In genomic region chr10:4770766-4771553, GRCh38 we compare ENCODE assay signal across 8 cellular contexts. TPM values are rescaled to one million over a fixed set of nuclear protein-coding genes. Genes with fewer than 3 reads are reported as not detected.
A peak's percentile ranks its signal among the peaks of the same experiment; 100 is the strongest.
DNase-seq lines count a peak whose midpoint lies in the region; ATAC-seq and TF ChIP-seq lines count a peak whose summit lies in the region.

No MANE protein-coding gene starts in this region.

- peak overlapping the region; percentile 100 for H2BK5ac ChIP-seq in IMR-90 (ENCODE audit: low read depth, low read length, poor library complexity, severe bottlenecking)

- H3K4me3 ChIP-seq in ACC112 (ENCODE audit: low read depth, low read length), result peak overlapping the region; percentile 56
- H3K4me3 ChIP-seq in IMR-90 (ENCODE audit: insufficient read depth, low read depth, low read length), result no peak overlapping the region
- no peak overlapping the region for H3K4me3 ChIP-seq in adrenal gland
- no peak overlapping the region for H3K4me3 ChIP-seq in transverse colon

- H3K18ac ChIP-seq in IMR-90 (ENCODE audit: low read depth, low read length), result peak overlapping the region; percentile 97; the same call in 1 of the 2 replicates

- no peak for TF ChIP-seq EP300 in transverse colon (IDR thresholded peaks at IDR 0.05; ENCODE audit: low read depth)

- H3K79me2 ChIP-seq in ACC112 (ENCODE audit: control insufficient read depth, insufficient read depth, low read length, unreplicated experiment), result no peaks in the 10 kb centered on the region

- H3K56ac ChIP-seq in IMR-90 (ENCODE audit: extremely low read depth, insufficient read depth, low read length), result peak overlapping the region; percentile 99

- TF ChIP-seq RAD21 in IMR-90 (IDR thresholded peaks at IDR 0.05; ENCODE audit: low read length), result peak; percentile 47

- no peaks in the 10 kb centered on the region for H3K27me3 ChIP-seq in ACC112 (ENCODE audit: insufficient read depth, low read length)
- no peaks in the 10 kb centered on the region for H3K27me3 ChIP-seq in IMR-90 (ENCODE audit: control insufficient read depth, insufficient read depth, low read length)
- no peaks in the 10 kb centered on the region for H3K27me3 ChIP-seq in adrenal gland
- no peaks in the 10 kb centered on the region for H3K27me3 ChIP-seq in transverse colon

- dilution Hi-C loops in IMR-90 (cut with HindIII; ENCODE audit: low sequenced_read_pairs, unreplicated experiment), result no loop called here

- peak overlapping the region; percentile 82 for H3K4me2 ChIP-seq in IMR-90 (ENCODE audit: low read depth, low read length)

- H2BK15ac ChIP-seq in IMR-90 (ENCODE audit: low read depth, low read length), result peak overlapping the region; percentile 71; the same call in 2 of the 3 replicates

- CTCF ChIA-PET in IMR-90 (lab: Yijun Ruan, JAX), result interaction anchor here (0.6 to 1.3 kb wide), 3 partner anchors 23 to 1578 kb away, joined by 3 to 4 read pairs (median 3); no protein-coding TSS in a partner anchor

- peak overlapping the region; percentile 99; the same call in 1 of the 2 replicates for H2BK20ac ChIP-seq in IMR-90 (ENCODE audit: low read depth, low read length)

- intact Hi-C loops in IMR-90 (cut with micrococcal nuclease) (loop anchor here (2.0 to 5.0 kb wide), 3 partner anchors 38 to 1319 kb away; no protein-coding TSS in a partner anchor), adrenal gland (cut with DNase I) (no loop called here), transverse colon (cut with DNase I; ENCODE audit: low total_unique reads) (loop anchor here (2.0 to 10.0 kb wide), 2 partner anchors 988 to 1536 kb away; no protein-coding TSS in a partner anchor)

- peaks cover 3 to 24% of the 10 kb centered on the region in 2 experiments; a peak in 3 of 4 replicates for H3K79me1 ChIP-seq in IMR-90 (ENCODE audit: low read depth in 1 of 2, low read length in 2 of 2)

- peak overlapping the region; percentile 93 to 95 for H4K8ac ChIP-seq in IMR-90 (ENCODE audit: low read depth in 2 of 2, low read length in 2 of 2)

- H3K27ac ChIP-seq in ACC112 (ENCODE audit: low read depth, low read length), result peak overlapping the region; percentile 99
- peak overlapping the region; percentile 60 for H3K27ac ChIP-seq in IMR-90 (ENCODE audit: insufficient read depth, low read length)
- peak overlapping the region in 3 of 5 donors; percentile 13 to 64 (median 21) for H3K27ac ChIP-seq in adrenal gland
- peak overlapping the region; percentile 13 to 53 (median 44) for H3K27ac ChIP-seq in transverse colon

- H2AK5ac ChIP-seq in IMR-90 (ENCODE audit: low read depth, low read length), result peak overlapping the region; percentile 65; the same call in 1 of the 2 replicates

- ATAC-seq in IMR-90 (ENCODE audit: low read depth), result peak; percentile 82
- ATAC-seq in HG02571 (IDR thresholded peaks at IDR 0.05; ENCODE audit: unreplicated experiment), result no peak

- POLR2A ChIA-PET in IMR-90 (lab: Charles Lee; ENCODE audit: unreplicated experiment), result interaction anchor here (0.6 to 1.0 kb wide), 2 partner anchors 317 to 986 kb away, joined by 3 to 5 read pairs; partner anchors contain the start of gene KLF6

- H3K4me1 ChIP-seq in ACC112 (ENCODE audit: control insufficient read depth, insufficient read depth, low read length, unreplicated experiment) (peaks cover 57% of the 10 kb centered on the region), IMR-90 (ENCODE audit: control insufficient read depth, insufficient read depth, low read length) (peaks cover 15% of the 10 kb centered on the region), adrenal gland (replicated peaks in 1 of 2) (peaks cover 0 to 5% of the 10 kb centered on the region in 2 donors), transverse colon (peaks cover 0 to 19% (median 7%) of the 10 kb centered on the region in 4 donors)

- H3K14ac ChIP-seq in IMR-90 (replicated peaks; ENCODE audit: low read depth, low read length), result peak overlapping the region; percentile 96

- H4K20me1 ChIP-seq in IMR-90 (ENCODE audit: insufficient read depth, low read length), result no peaks in the 10 kb centered on the region

- no peaks in the 10 kb centered on the region for H3K9me3 ChIP-seq in IMR-90 (ENCODE audit: control insufficient read depth, insufficient read depth, low read length)
- H3K9me3 ChIP-seq in adrenal gland (replicated peaks in 1 of 3), result no peaks in the 10 kb centered on the region
- H3K9me3 ChIP-seq in transverse colon, result no peaks in the 10 kb centered on the region

- H4K5ac ChIP-seq in IMR-90 (ENCODE audit: low read depth, low read length), result peak overlapping the region; percentile 87; the same call in 1 of the 2 replicates

- DNase-seq in IMR-90 (peak; percentile 98), adrenal gland (no peak), inferior parietal cortex (ENCODE audit: extremely low spot score) (peak; percentile 23), transverse colon (no peak), ecto neural progenitor cell (ENCODE audit: low spot score) (no peak)
- no peak for DNase-seq in stimulated activated CD4-positive, alpha-beta T cell treated with anti-CD3 and anti-CD28 coated beads, Interleukin-12 subunit alpha, Interleukin-12 subunit beta, amount 100 ng/mL, for 4 hours

- no peak overlapping the region for H2AK9ac ChIP-seq in IMR-90 (replicated peaks; ENCODE audit: low read depth, low read length, poor library complexity)

- no TSS peak for BruUV-seq in IMR-90 (replicated peaks; lab: Mats Ljungman, UMichigan)

- H4K91ac ChIP-seq in IMR-90 (ENCODE audit: insufficient read depth, low read depth, low read length), result peak overlapping the region; percentile 85

- peak overlapping the region; percentile 96; the same call in 1 of the 2 replicates for H3K4ac ChIP-seq in IMR-90 (ENCODE audit: low read depth, low read length)

- H2BK120ac ChIP-seq in IMR-90 (ENCODE audit: low read depth, low read length), result peak overlapping the region; percentile 99

- peaks cover 4% of the 10 kb centered on the region for H3K9me1 ChIP-seq in IMR-90 (ENCODE audit: insufficient read depth, low read length)

- peak; percentile 42 for TF ChIP-seq CTCF in IMR-90 (conservative IDR thresholded peaks at IDR 0.05; ENCODE audit: low read depth, low read length)
- peak in 5 of 6 experiments; percentile 18 to 49 (median 32) for TF ChIP-seq CTCF in adrenal gland (IDR thresholded peaks at IDR 0.05)
- peak; percentile 33 to 53 (median 36) for TF ChIP-seq CTCF in transverse colon (IDR thresholded peaks at IDR 0.05)

- no peak overlapping the region for H2AFZ ChIP-seq in ACC112 (ENCODE audit: low read length, unreplicated experiment)
- H2AFZ ChIP-seq in IMR-90 (replicated peaks; ENCODE audit: low read length, poor library complexity), result no peak overlapping the region

- peak overlapping the region; percentile 57; the same call in 1 of the 2 replicates for H3K9ac ChIP-seq in IMR-90 (ENCODE audit: low read depth, low read length)

- TF ChIP-seq POLR2A in IMR-90 (IDR thresholded peaks at IDR 0.05; ENCODE audit: low read depth, low read length), result no peak; the same call in 1 of the 2 replicates
- no peak for TF ChIP-seq POLR2A in adrenal gland (IDR thresholded peaks at IDR 0.05)
- TF ChIP-seq POLR2A in transverse colon (IDR thresholded peaks at IDR 0.05), result no peak

- H3K23ac ChIP-seq in IMR-90 (ENCODE audit: low read depth, low read length), result peak overlapping the region; percentile 98; the same call in 1 of the 2 replicates

- H3K36me3 ChIP-seq in ACC112 (ENCODE audit: insufficient read depth, low read length), result no peaks in the 10 kb centered on the region
- H3K36me3 ChIP-seq in IMR-90 (ENCODE audit: control insufficient read depth, insufficient read depth, low read length), result no peaks in the 10 kb centered on the region
- no peaks in the 10 kb centered on the region for H3K36me3 ChIP-seq in adrenal gland (replicated peaks in 1 of 2)
- H3K36me3 ChIP-seq in transverse colon, result no peaks in the 10 kb centered on the region

- WGBS in IMR-90 (ENCODE audit: extremely low coverage in 2 of 2, insufficient read length in 1 of 2), 2 experiments, result no CpG with 5 or more reads among the region's 3 CpGs
- whole genome bisulfite sequencing in adrenal gland, 4 donors, result 17 to 21% (median 17%) methylated on average over 3 of the region's 3 CpGs
- 2 to 11% methylated on average over 3 of the region's 3 CpGs for WGBS in transverse colon (ENCODE audit: low coverage in 1 of 2), 2 donors

- in situ Hi-C loops in IMR-90 (cut with MboI; ENCODE audit: low sequenced_read_pairs) (loop anchor here (10.0 to 25.0 kb wide), 3 partner anchors 509 to 986 kb away; partner anchors contain the start of gene KLF6), transverse colon (cut with MboI; ENCODE audit: low pct_ligation_motif_present in 1 of 4, low pct_unique_long_range_greater_than_20kb in 1 of 4, low sequenced_read_pairs in 3 of 4) (loop anchor here (10.0 to 25.0 kb wide), 5 partner anchors 259 to 1576 kb away; no protein-coding TSS in a partner anchor)

TF ChIP-seq in IMR-90, 13 proteins besides CTCF, POLR2A, EP300 and RAD21 (continues in another document):
- TF ChIP-seq ELK1 (IDR thresholded peaks at IDR 0.05; ENCODE audit: borderline replicate concordance, low read depth, low read length), result no peak
- peak; percentile 98 for TF ChIP-seq CEBPB (IDR thresholded peaks at IDR 0.05; ENCODE audit: low read depth, low read length)
- TF ChIP-seq MAFK (IDR thresholded peaks at IDR 0.05; ENCODE audit: low read depth, low read length), result peak; percentile 74
- no peak for TF ChIP-seq MAZ (IDR thresholded peaks at IDR 0.05; ENCODE audit: borderline replicate concordance, low read depth, low read length)
- no peak for TF ChIP-seq RFX5 (IDR thresholded peaks at IDR 0.05; ENCODE audit: low read depth, low read length)
- TF ChIP-seq NFE2L2 (IDR thresholded peaks at IDR 0.05; ENCODE audit: low read depth, low read length), result peak; percentile 48; the same call in 1 of the 2 replicates
- no peak for TF ChIP-seq MXI1 (IDR thresholded peaks at IDR 0.05; ENCODE audit: borderline replicate concordance, low read depth, low read length)
- TF ChIP-seq CHD1 (IDR thresholded peaks at IDR 0.05; ENCODE audit: low read depth, low read length), result no peak; the same call in 1 of the 2 replicates
- TF ChIP-seq SMC3 (IDR thresholded peaks at IDR 0.05; ENCODE audit: low read depth, low read length), result 0 out of 2 replicates have a peak, but pooled peaks have one; percentile 13

RNA-seq across cellular contexts. Expression of gene AKR1E2, which starts 55.0 kb away (rescaled TPM):
- 2.2 and 3.4 TPM in 2 replicates for total RNA-seq in IMR-90 (2012; rRNA removed)
- 1.1 and 1.2 TPM in 2 replicates for polyA plus RNA-seq in IMR-90 (2012; rRNA removed)
- polyA plus RNA-seq in IMR-90 (2012; cell fraction: cytosol; rRNA removed), result 0.76 and 0.79 TPM in 2 replicates
- 1.9 and 4.7 TPM in 2 replicates for polyA plus RNA-seq in IMR-90 (2012; cell fraction: nucleus; rRNA removed; ENCODE audit: low replicate concordance)
- 10 to 100 TPM in 1 of 8 donors, 1 to 10 TPM in 6, under 1 TPM in 1; 0.97 to 13.5 (median 4.0) TPM for total RNA-seq in adrenal gland
- polyA plus RNA-seq in adrenal gland, result 1 to 10 TPM in 2 of 3 donors, under 1 TPM in 1; 0.95 to 3.0 (median 1.2) TPM
- 10 to 100 TPM in 1 of 4 donors, 1 to 10 TPM in 3; 3.8 to 34.8 (median 5.3) TPM for total RNA-seq in transverse colon

Comparison
In these comparisons a context has a peak if more than half of its experiments do, and no peak if none do; other contexts are left out.
1. H3K27ac ChIP-seq: peak in every context shown above with its lines; median percentile 99 in ACC112; 60 in IMR-90; 44 in transverse colon; 21 in adrenal gland.
2. DNase-seq: peak in IMR-90 (single experiment) and inferior parietal cortex (single experiment); none in adrenal gland (0 of 7), transverse colon (single experiment), ecto neural progenitor cell (single experiment) and stimulated activated CD4-positive, alpha-beta T cell treated with anti-CD3 and anti-CD28 coated beads, Interleukin-12 subunit alpha, Interleukin-12 subunit beta, amount 100 ng/mL, for 4 hours (single experiment).
3. intact Hi-C loops: an anchor here in IMR-90 (2.0 to 5.0 kb wide) and transverse colon (2.0 to 10.0 kb wide); none called in adrenal gland.
4. Peak in every context shown above with its lines, with median percentiles within 50 percentile points of each other: CTCF ChIP-seq.